In genomic region chr10:20903635-20904390, GRCh38 we compare ENCODE assay signal across 9 cellular contexts. TPM values are rescaled to one million over a fixed set of nuclear protein-coding genes. Genes with fewer than 3 reads are reported as not detected.
"Had no signal": no experiment of that assay in that cellular context is flagged by ENCODE, and none has a peak within 500 bp of the region (broad histone marks: within the 10 kb centered on the region; RNA-seq: fewer than 3 reads in every experiment).

No MANE protein-coding gene starts in this region.

- H2AFZ ChIP-seq: GM23248 had no signal

- H3K27ac ChIP-seq: GM23248, HL-60 had no signal

- H3K4me3 ChIP-seq: GM23248, HAP-1 had no signal

- H3K36me3 ChIP-seq: HAP-1 had no signal

- H3K4me1 ChIP-seq: HAP-1 had no signal

- ATAC-seq: HCT116, HepG2 had no signal

- DNase-seq: GM23248, GOT3, H7, HFFc6 had no signal

- H3K9me3 ChIP-seq: HAP-1 had no signal

- H3K9ac ChIP-seq: GM23248 had no signal

- FAIRE-seq: HepG2 had no signal

RNA-seq across cellular contexts. Expression of gene NEBL, which starts 6.7 kb away (rescaled TPM):
- total RNA-seq: GM23248, HepG2, HFFc6 had no signal
- polyA plus RNA-seq: GM23248, HepG2, IgD-negative memory B cell had no signal
